ENCODE assay signal across 1 cellular context in the genomic region with DNA sequence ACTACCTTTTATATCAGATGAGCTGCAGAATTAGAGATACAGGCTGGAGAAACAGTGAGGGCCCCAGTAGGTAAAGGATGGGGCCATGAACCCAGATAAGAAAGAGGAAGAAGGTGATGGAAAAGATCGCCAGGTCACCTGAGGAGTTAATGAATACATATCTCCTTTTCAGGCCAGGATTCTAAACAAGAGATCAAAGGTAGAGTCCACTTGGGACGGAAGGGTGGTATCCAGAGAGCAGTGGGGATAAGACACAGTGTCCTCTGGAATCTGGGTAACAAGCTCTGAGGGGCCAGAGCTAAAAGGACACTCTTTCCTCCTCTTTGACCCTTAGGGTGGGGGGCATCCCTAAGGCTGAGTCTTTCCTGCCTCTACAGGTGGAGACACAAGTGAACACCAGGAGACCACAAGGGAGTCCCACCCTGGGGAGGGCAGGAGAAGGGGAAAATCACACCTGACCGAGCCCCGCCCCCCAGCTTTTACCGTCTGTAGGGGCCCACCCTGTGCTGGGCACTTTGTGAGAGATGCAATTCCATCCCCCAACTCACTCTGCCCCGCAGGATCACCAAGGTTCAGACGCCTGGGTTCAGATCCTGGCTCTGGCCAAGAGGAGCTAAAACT.
TF ChIP-seq lines count a peak whose summit lies in the region.

No MANE protein-coding gene starts in this region.

TF ChIP-seq in HepG2, 621 proteins besides CTCF, POLR2A, EP300 and RAD21 (continued from another document and continues in another):
- TF ChIP-seq, protein P1, sequence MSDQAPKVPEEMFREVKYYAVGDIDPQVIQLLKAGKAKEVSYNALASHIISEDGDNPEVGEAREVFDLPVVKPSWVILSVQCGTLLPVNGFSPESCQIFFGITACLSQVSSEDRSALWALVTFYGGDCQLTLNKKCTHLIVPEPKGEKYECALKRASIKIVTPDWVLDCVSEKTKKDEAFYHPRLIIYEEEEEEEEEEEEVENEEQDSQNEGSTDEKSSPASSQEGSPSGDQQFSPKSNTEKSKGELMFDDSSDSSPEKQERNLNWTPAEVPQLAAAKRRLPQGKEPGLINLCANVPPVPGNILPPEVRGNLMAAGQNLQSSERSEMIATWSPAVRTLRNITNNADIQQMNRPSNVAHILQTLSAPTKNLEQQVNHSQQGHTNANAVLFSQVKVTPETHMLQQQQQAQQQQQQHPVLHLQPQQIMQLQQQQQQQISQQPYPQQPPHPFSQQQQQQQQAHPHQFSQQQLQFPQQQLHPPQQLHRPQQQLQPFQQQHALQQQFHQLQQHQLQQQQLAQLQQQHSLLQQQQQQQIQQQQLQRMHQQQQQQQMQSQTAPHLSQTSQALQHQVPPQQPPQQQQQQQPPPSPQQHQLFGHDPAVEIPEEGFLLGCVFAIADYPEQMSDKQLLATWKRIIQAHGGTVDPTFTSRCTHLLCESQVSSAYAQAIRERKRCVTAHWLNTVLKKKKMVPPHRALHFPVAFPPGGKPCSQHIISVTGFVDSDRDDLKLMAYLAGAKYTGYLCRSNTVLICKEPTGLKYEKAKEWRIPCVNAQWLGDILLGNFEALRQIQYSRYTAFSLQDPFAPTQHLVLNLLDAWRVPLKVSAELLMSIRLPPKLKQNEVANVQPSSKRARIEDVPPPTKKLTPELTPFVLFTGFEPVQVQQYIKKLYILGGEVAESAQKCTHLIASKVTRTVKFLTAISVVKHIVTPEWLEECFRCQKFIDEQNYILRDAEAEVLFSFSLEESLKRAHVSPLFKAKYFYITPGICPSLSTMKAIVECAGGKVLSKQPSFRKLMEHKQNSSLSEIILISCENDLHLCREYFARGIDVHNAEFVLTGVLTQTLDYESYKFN (CRISPR knock-in tag; conservative IDR thresholded peaks at IDR 0.05) = peak; percentile 89
- peak; percentile 94 for TF ChIP-seq NR2F2 (IDR thresholded peaks at IDR 0.05; ENCODE audit: borderline replicate concordance, low read depth)
- TF ChIP-seq ZNF30 (CRISPR knock-in tag; IDR thresholded peaks at IDR 0.05) = no peak
- no peak for TF ChIP-seq CHD4 (IDR thresholded peaks at IDR 0.05; ENCODE audit: borderline replicate concordance, low read length)
- no peak for TF ChIP-seq RBM39 (IDR thresholded peaks at IDR 0.05; ENCODE audit: low read depth, low read length, poor library complexity, severe bottlenecking)
- TF ChIP-seq, protein P2, sequence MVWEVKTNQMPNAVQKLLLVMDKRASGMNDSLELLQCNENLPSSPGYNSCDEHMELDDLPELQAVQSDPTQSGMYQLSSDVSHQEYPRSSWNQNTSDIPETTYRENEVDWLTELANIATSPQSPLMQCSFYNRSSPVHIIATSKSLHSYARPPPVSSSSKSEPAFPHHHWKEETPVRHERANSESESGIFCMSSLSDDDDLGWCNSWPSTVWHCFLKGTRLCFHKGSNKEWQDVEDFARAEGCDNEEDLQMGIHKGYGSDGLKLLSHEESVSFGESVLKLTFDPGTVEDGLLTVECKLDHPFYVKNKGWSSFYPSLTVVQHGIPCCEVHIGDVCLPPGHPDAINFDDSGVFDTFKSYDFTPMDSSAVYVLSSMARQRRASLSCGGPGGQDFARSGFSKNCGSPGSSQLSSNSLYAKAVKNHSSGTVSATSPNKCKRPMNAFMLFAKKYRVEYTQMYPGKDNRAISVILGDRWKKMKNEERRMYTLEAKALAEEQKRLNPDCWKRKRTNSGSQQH (CRISPR knock-in tag; IDR thresholded peaks at IDR 0.05; ENCODE audit: low read depth) = no peak
- TF ChIP-seq BORCS8-MEF2B (CRISPR knock-in tag; IDR thresholded peaks at IDR 0.05) = no peak
- TF ChIP-seq RFX3 (CRISPR knock-in tag; IDR thresholded peaks at IDR 0.05) = no peak
- TF ChIP-seq RXRB (CRISPR knock-in tag; IDR thresholded peaks at IDR 0.05; ENCODE audit: borderline replicate concordance) = peak; percentile 75; the same call in 1 of the 2 replicates
- no peak for TF ChIP-seq ZKSCAN5 (CRISPR knock-in tag; IDR thresholded peaks at IDR 0.05)
- TF ChIP-seq GZF1 (CRISPR knock-in tag; IDR thresholded peaks at IDR 0.05) = no peak
- no peak for TF ChIP-seq ZNF329 (CRISPR knock-in tag; IDR thresholded peaks at IDR 0.05; ENCODE audit: low read depth)
- TF ChIP-seq TBL1XR1 (IDR thresholded peaks at IDR 0.05; ENCODE audit: borderline replicate concordance, low read length, partially characterized antibody) = no peak
- no peak for TF ChIP-seq ZMYM2 (CRISPR knock-in tag; IDR thresholded peaks at IDR 0.05)
- no peak for TF ChIP-seq ZNF569 (CRISPR knock-in tag; IDR thresholded peaks at IDR 0.05; ENCODE audit: borderline replicate concordance)
- TF ChIP-seq, protein P3, sequence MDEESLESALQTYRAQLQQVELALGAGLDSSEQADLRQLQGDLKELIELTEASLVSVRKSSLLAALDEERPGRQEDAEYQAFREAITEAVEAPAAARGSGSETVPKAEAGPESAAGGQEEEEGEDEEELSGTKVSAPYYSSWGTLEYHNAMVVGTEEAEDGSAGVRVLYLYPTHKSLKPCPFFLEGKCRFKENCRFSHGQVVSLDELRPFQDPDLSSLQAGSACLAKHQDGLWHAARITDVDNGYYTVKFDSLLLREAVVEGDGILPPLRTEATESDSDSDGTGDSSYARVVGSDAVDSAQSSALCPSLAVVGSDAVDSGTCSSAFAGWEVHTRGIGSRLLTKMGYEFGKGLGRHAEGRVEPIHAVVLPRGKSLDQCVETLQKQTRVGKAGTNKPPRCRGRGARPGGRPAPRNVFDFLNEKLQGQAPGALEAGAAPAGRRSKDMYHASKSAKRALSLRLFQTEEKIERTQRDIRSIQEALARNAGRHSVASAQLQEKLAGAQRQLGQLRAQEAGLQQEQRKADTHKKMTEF (CRISPR knock-in tag; IDR thresholded peaks at IDR 0.05) = no peak
- TF ChIP-seq ZNF746 (CRISPR knock-in tag; IDR thresholded peaks at IDR 0.05) = no peak
- TF ChIP-seq, protein P4, sequence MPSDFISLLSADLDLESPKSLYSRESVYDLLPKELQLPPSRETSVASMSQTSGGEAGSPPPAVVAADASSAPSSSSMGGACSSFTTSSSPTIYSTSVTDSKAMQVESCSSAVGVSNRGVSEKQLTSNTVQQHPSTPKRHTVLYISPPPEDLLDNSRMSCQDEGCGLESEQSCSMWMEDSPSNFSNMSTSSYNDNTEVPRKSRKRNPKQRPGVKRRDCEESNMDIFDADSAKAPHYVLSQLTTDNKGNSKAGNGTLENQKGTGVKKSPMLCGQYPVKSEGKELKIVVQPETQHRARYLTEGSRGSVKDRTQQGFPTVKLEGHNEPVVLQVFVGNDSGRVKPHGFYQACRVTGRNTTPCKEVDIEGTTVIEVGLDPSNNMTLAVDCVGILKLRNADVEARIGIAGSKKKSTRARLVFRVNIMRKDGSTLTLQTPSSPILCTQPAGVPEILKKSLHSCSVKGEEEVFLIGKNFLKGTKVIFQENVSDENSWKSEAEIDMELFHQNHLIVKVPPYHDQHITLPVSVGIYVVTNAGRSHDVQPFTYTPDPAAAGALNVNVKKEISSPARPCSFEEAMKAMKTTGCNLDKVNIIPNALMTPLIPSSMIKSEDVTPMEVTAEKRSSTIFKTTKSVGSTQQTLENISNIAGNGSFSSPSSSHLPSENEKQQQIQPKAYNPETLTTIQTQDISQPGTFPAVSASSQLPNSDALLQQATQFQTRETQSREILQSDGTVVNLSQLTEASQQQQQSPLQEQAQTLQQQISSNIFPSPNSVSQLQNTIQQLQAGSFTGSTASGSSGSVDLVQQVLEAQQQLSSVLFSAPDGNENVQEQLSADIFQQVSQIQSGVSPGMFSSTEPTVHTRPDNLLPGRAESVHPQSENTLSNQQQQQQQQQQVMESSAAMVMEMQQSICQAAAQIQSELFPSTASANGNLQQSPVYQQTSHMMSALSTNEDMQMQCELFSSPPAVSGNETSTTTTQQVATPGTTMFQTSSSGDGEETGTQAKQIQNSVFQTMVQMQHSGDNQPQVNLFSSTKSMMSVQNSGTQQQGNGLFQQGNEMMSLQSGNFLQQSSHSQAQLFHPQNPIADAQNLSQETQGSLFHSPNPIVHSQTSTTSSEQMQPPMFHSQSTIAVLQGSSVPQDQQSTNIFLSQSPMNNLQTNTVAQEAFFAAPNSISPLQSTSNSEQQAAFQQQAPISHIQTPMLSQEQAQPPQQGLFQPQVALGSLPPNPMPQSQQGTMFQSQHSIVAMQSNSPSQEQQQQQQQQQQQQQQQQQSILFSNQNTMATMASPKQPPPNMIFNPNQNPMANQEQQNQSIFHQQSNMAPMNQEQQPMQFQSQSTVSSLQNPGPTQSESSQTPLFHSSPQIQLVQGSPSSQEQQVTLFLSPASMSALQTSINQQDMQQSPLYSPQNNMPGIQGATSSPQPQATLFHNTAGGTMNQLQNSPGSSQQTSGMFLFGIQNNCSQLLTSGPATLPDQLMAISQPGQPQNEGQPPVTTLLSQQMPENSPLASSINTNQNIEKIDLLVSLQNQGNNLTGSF (CRISPR knock-in tag; IDR thresholded peaks at IDR 0.05) = no peak
- no peak for TF ChIP-seq HIVEP1 (CRISPR knock-in tag; IDR thresholded peaks at IDR 0.05)
- no peak for TF ChIP-seq ZNF879 (CRISPR knock-in tag; IDR thresholded peaks at IDR 0.05)
- TF ChIP-seq ZBTB3 (CRISPR knock-in tag; IDR thresholded peaks at IDR 0.05; ENCODE audit: borderline replicate concordance, low read depth) = no peak
- TF ChIP-seq U2AF2 (IDR thresholded peaks at IDR 0.05; ENCODE audit: low read depth, low read length) = no peak
- no peak for TF ChIP-seq ZNF510 (CRISPR knock-in tag; IDR thresholded peaks at IDR 0.05; ENCODE audit: low read depth)
- TF ChIP-seq, protein P5, sequence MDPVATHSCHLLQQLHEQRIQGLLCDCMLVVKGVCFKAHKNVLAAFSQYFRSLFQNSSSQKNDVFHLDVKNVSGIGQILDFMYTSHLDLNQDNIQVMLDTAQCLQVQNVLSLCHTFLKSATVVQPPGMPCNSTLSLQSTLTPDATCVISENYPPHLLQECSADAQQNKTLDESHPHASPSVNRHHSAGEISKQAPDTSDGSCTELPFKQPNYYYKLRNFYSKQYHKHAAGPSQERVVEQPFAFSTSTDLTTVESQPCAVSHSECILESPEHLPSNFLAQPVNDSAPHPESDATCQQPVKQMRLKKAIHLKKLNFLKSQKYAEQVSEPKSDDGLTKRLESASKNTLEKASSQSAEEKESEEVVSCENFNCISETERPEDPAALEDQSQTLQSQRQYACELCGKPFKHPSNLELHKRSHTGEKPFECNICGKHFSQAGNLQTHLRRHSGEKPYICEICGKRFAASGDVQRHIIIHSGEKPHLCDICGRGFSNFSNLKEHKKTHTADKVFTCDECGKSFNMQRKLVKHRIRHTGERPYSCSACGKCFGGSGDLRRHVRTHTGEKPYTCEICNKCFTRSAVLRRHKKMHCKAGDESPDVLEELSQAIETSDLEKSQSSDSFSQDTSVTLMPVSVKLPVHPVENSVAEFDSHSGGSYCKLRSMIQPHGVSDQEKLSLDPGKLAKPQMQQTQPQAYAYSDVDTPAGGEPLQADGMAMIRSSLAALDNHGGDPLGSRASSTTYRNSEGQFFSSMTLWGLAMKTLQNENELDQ (CRISPR knock-in tag; IDR thresholded peaks at IDR 0.05; ENCODE audit: borderline replicate concordance) = no peak
- TF ChIP-seq, protein P6, sequence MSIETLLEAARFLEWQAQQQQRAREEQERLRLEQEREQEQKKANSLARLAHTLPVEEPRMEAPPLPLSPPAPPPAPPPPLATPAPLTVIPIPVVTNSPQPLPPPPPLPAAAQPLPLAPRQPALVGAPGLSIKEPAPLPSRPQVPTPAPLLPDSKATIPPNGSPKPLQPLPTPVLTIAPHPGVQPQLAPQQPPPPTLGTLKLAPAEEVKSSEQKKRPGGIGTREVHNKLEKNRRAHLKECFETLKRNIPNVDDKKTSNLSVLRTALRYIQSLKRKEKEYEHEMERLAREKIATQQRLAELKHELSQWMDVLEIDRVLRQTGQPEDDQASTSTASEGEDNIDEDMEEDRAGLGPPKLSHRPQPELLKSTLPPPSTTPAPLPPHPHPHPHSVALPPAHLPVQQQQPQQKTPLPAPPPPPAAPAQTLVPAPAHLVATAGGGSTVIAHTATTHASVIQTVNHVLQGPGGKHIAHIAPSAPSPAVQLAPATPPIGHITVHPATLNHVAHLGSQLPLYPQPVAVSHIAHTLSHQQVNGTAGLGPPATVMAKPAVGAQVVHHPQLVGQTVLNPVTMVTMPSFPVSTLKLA (IDR thresholded peaks at IDR 0.05) = no peak
- no peak for TF ChIP-seq ZNF326 (CRISPR knock-in tag; IDR thresholded peaks at IDR 0.05; ENCODE audit: borderline replicate concordance)
- TF ChIP-seq NFYB (CRISPR knock-in tag; IDR thresholded peaks at IDR 0.05) = no peak
- no peak for TF ChIP-seq NFIB (CRISPR knock-in tag; IDR thresholded peaks at IDR 0.05; ENCODE audit: borderline replicate concordance)
- TF ChIP-seq CREB1 (IDR thresholded peaks at IDR 0.05) = no peak
- TF ChIP-seq CREB1 (CRISPR knock-in tag; IDR thresholded peaks at IDR 0.05) = no peak
- TF ChIP-seq, protein P7, sequence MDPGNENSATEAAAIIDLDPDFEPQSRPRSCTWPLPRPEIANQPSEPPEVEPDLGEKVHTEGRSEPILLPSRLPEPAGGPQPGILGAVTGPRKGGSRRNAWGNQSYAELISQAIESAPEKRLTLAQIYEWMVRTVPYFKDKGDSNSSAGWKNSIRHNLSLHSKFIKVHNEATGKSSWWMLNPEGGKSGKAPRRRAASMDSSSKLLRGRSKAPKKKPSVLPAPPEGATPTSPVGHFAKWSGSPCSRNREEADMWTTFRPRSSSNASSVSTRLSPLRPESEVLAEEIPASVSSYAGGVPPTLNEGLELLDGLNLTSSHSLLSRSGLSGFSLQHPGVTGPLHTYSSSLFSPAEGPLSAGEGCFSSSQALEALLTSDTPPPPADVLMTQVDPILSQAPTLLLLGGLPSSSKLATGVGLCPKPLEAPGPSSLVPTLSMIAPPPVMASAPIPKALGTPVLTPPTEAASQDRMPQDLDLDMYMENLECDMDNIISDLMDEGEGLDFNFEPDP (CRISPR knock-in tag; conservative IDR thresholded peaks at IDR 0.05) = no peak
- TF ChIP-seq CC2D1A (CRISPR knock-in tag; IDR thresholded peaks at IDR 0.05) = no peak
- TF ChIP-seq NFE2L1 (CRISPR knock-in tag; IDR thresholded peaks at IDR 0.05; ENCODE audit: borderline replicate concordance) = no peak
- no peak for TF ChIP-seq HMGA1 (CRISPR knock-in tag; conservative IDR thresholded peaks at IDR 0.05)
- TF ChIP-seq, protein P8, sequence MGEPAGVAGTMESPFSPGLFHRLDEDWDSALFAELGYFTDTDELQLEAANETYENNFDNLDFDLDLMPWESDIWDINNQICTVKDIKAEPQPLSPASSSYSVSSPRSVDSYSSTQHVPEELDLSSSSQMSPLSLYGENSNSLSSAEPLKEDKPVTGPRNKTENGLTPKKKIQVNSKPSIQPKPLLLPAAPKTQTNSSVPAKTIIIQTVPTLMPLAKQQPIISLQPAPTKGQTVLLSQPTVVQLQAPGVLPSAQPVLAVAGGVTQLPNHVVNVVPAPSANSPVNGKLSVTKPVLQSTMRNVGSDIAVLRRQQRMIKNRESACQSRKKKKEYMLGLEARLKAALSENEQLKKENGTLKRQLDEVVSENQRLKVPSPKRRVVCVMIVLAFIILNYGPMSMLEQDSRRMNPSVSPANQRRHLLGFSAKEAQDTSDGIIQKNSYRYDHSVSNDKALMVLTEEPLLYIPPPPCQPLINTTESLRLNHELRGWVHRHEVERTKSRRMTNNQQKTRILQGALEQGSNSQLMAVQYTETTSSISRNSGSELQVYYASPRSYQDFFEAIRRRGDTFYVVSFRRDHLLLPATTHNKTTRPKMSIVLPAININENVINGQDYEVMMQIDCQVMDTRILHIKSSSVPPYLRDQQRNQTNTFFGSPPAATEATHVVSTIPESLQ (CRISPR knock-in tag; conservative IDR thresholded peaks at IDR 0.05) = no peak
- no peak for TF ChIP-seq SMAD1 (CRISPR knock-in tag; IDR thresholded peaks at IDR 0.05; ENCODE audit: borderline replicate concordance, low read depth)
- TF ChIP-seq ZNF766 (CRISPR knock-in tag; IDR thresholded peaks at IDR 0.05; ENCODE audit: borderline replicate concordance) = no peak
- TF ChIP-seq ZNF296 (CRISPR knock-in tag; conservative IDR thresholded peaks at IDR 0.05) = no peak
- TF ChIP-seq ZFP90 (CRISPR knock-in tag; IDR thresholded peaks at IDR 0.05; ENCODE audit: borderline replicate concordance) = no peak
- no peak for TF ChIP-seq LCORL (IDR thresholded peaks at IDR 0.05)
- 0 out of 2 replicates have a peak, but pooled peaks have one; percentile 44 for TF ChIP-seq LCORL (CRISPR knock-in tag; IDR thresholded peaks at IDR 0.05)
